ENCODE assay signal across 23 cellular contexts in the genomic region with DNA sequence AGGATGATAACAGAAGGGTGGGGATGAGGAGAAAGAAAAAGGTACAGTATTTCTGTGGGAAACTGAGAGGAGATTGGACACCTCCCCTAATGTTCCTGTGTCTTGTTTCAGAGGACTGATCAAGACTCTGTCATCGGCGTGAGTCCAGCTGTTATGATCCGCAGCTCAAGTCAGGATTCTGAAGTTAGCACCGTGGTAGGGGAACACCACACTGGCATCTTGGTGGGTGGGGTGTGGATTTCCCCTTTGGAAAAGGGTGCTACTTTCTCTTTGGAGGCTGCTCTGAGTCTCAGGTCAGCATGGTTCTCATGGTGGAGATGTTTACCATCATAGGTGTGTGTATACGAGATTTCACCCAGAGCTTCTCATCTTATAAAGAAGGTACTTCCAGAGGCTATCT. TPM values are rescaled to one million over a fixed set of nuclear protein-coding genes. Genes with fewer than 3 reads are reported as not detected.
DNase-seq lines count a peak whose midpoint lies in the region; ATAC-seq, FAIRE-seq and TF ChIP-seq lines count a peak whose summit lies in the region.
"Had no signal": no experiment of that assay in that cellular context is flagged by ENCODE, and none has a peak within 500 bp of the region (broad histone marks: within the 10 kb centered on the region; RNA-seq: fewer than 3 reads in every experiment).

No MANE protein-coding gene starts in this region.

- H3K9me3 Mint-ChIP-seq in activated T-cell treated with anti-CD3 and anti-CD28 coated beads, Interleukin-2, amount 50 U/mL, for 24 hours = no peaks in the 10 kb centered on the region
- H3K9me3 Mint-ChIP-seq in stimulated activated naive CD8-positive, alpha-beta T cell treated with anti-CD3 and anti-CD28 coated beads, Interleukin-15, amount 100 ng/mL, for 72 hours = no peaks in the 10 kb centered on the region
- H3K9me3 Mint-ChIP-seq in natural killer cell = no peaks in the 10 kb centered on the region

- no peak overlapping the region for H3K4me3 Mint-ChIP-seq in activated T-cell treated with anti-CD3 and anti-CD28 coated beads, Interleukin-2, amount 50 U/mL, for 24 hours
- H3K4me3 Mint-ChIP-seq in stimulated activated naive CD8-positive, alpha-beta T cell treated with anti-CD3 and anti-CD28 coated beads, Interleukin-15, amount 100 ng/mL, for 72 hours = no peak overlapping the region
- no peak overlapping the region for H3K4me3 Mint-ChIP-seq in natural killer cell
- H3K4me3 Mint-ChIP-seq: H9 had no signal

- H3K27me3 Mint-ChIP-seq in activated T-cell treated with anti-CD3 and anti-CD28 coated beads, Interleukin-2, amount 50 U/mL, for 24 hours = no peaks in the 10 kb centered on the region
- no peaks in the 10 kb centered on the region for H3K27me3 Mint-ChIP-seq in stimulated activated naive CD8-positive, alpha-beta T cell treated with anti-CD3 and anti-CD28 coated beads, Interleukin-15, amount 100 ng/mL, for 72 hours
- H3K27me3 Mint-ChIP-seq in natural killer cell (ENCODE audit: low read depth in 2 of 2) = no peaks in the 10 kb centered on the region

- POLR2A ChIA-PET in GM10248 (lab: Yijun Ruan, JAX) = no interaction called here

- peak overlapping the region; percentile 69 for H3K27ac Mint-ChIP-seq in activated T-cell treated with anti-CD3 and anti-CD28 coated beads, Interleukin-2, amount 50 U/mL, for 24 hours
- H3K27ac Mint-ChIP-seq in stimulated activated naive CD8-positive, alpha-beta T cell treated with anti-CD3 and anti-CD28 coated beads, Interleukin-15, amount 100 ng/mL, for 72 hours = peak overlapping the region; percentile 23 to 94
- peak overlapping the region in 1 of 2 donors; percentile 10 for H3K27ac Mint-ChIP-seq in natural killer cell
- H3K27ac Mint-ChIP-seq: H9 had no signal

- H3K36me3 Mint-ChIP-seq in activated T-cell treated with anti-CD3 and anti-CD28 coated beads, Interleukin-2, amount 50 U/mL, for 24 hours (ENCODE audit: low read depth) = peaks cover 93% of the 10 kb centered on the region
- peaks cover 34% of the 10 kb centered on the region for H3K36me3 Mint-ChIP-seq in natural killer cell

- no peak for DNase-seq in activated T-cell treated with anti-CD3 and anti-CD28 coated beads, Interleukin-2, amount 50 U/mL, for 24 hours
- no peak for DNase-seq in activated T-cell treated with anti-CD3 and anti-CD28 coated beads, Interleukin-2, amount 50 U/mL, for 48 hours
- DNase-seq in stimulated activated naive CD8-positive, alpha-beta T cell treated with anti-CD3 and anti-CD28 coated beads, Interleukin-15, amount 100 ng/mL, for 72 hours = no peak
- DNase-seq in stimulated activated naive CD8-positive, alpha-beta T cell treated with anti-CD3 and anti-CD28 coated beads, Interleukin-15, Interleukin-2, amounts not matched to agents 100 U/mL and 50 U/mL, for 24 hours = no peak
- no peak for DNase-seq in natural killer cell
- no peak for DNase-seq in D721Med (ENCODE audit: insufficient read length, low spot score)
- no peak for DNase-seq in GM10248 (ENCODE audit: extremely low spot score)
- DNase-seq: Calu3, DMS153, DND-41, H9, Kasumi-1, NCI-H446 treated with DMSO at 0.1 percent for 48 hours, NCI-H526 treated with DMSO at 0.1 percent for 48 hours, PC-9, SJCRH30 had no signal

- TF ChIP-seq CTCF in natural killer cell (IDR thresholded peaks at IDR 0.05) (no peak), D721Med (IDR thresholded peaks at IDR 0.05; ENCODE audit: insufficient read depth, missing control alignments) (no peak), GM10248 (IDR thresholded peaks at IDR 0.05; ENCODE audit: control extremely low read depth, extremely low read depth, low read depth, missing control alignments) (no peak)

- intact Hi-C loops in natural killer cell (cut with micrococcal nuclease) = no loop called here

- no peak for ATAC-seq in stimulated activated naive CD8-positive, alpha-beta T cell treated with anti-CD3 and anti-CD28 coated beads, Interleukin-15, amount 100 ng/mL, for 72 hours
- no peak for ATAC-seq in stimulated activated naive CD8-positive, alpha-beta T cell treated with anti-CD3 and anti-CD28 coated beads, Interleukin-15, Interleukin-2, amounts not matched to agents 100 U/mL and 50 U/mL, for 24 hours
- peak; percentile 13 to 30 (median 17) for ATAC-seq in natural killer cell
- ATAC-seq: K562, Right ventricle myocardium inferior had no signal

- H3K4me1 Mint-ChIP-seq in activated T-cell treated with anti-CD3 and anti-CD28 coated beads, Interleukin-2, amount 50 U/mL, for 24 hours (ENCODE audit: low read depth) = no peaks in the 10 kb centered on the region
- H3K4me1 Mint-ChIP-seq in stimulated activated naive CD8-positive, alpha-beta T cell treated with anti-CD3 and anti-CD28 coated beads, Interleukin-15, amount 100 ng/mL, for 72 hours = peaks cover 7% of the 10 kb centered on the region
- peaks cover 6 to 12% of the 10 kb centered on the region in 2 donors for H3K4me1 Mint-ChIP-seq in natural killer cell
- H3K4me1 Mint-ChIP-seq: H9 had no signal

- FAIRE-seq in D721Med (lab: Jason Lieb, UNC) = no peak
- FAIRE-seq: HTR-8/SVneo, K562 had no signal

- CTCF ChIA-PET in GM10248 (lab: Yijun Ruan, JAX) = interaction anchor here (0.7 to 1.1 kb wide), 3 partner anchors 15 to 26 kb away, joined by 3 to 4 read pairs (median 3); no protein-coding TSS in a partner anchor

RNA-seq across cellular contexts. Expression of gene MADD, which starts 25.5 kb away (rescaled TPM):
- total RNA-seq in natural killer cell = 100 to 1,000 TPM; 333 to 383 (median 335) TPM

RNA-seq across cellular contexts. Expression of gene NR1H3, which starts 37.6 kb away (rescaled TPM):
- total RNA-seq in natural killer cell = 10 to 100 TPM; 11.3 to 26.0 (median 13.5) TPM

RNA-seq across cellular contexts. Expression of gene ACP2, which starts 46.8 kb away (rescaled TPM):
- total RNA-seq in natural killer cell = 10 to 100 TPM; 15.5 to 21.9 (median 16.8) TPM

RNA-seq across cellular contexts. Expression of gene MYBPC3, which starts 57.1 kb away (rescaled TPM):
- under 1 TPM in 2 of 3 donors, not detected in 1; 0.45 to 0.53 TPM for total RNA-seq in natural killer cell
- total RNA-seq: A172, Calu3, GM23248, H9, K562, M059J, PC-9, RPMI7951, SJCRH30 had no signal

Comparison
In these comparisons a context has a peak if more than half of its experiments do, and no peak if none do; other contexts are left out.
1. ATAC-seq: peak in natural killer cell (3 of 3); none in stimulated activated naive CD8-positive, alpha-beta T cell treated with anti-CD3 and anti-CD28 coated beads, Interleukin-15, amount 100 ng/mL, for 72 hours (single experiment) and stimulated activated naive CD8-positive, alpha-beta T cell treated with anti-CD3 and anti-CD28 coated beads, Interleukin-15, Interleukin-2, amounts not matched to agents 100 U/mL and 50 U/mL, for 24 hours (single experiment).